ENCODE assay signal across 10 cellular contexts in the genomic region with DNA sequence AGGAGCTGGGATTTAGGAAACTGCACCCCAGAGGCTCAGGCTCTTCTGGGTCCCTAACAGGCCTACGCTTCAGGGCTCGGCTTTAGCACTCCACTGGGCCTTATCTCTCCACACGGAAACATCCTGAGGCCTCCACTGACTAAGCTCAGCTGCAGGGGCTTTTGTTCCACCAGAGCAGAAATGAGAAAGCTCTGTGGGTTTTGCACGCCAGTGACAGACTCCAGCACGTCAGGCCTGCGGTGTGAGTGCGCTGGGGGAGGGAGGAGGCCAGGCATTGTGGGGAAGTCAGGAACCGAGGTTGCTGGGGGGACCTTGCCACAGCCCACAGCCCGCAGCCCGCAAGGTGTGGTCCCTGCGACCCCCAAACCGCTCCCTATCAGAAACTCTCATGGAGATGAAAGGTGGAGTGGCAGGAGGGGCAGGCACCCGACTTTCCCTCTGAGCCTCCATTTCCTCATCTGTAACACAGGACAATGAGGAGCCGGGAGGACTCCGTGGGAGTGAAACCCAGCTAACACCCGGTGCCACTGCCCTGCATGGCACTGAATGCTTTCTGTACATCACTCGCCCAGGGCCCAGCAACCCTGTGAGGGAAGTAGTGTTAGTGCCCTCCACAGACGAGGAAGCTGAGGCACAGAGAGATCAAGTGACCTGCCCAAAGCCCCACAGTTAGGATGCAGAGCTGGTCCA.
A peak's percentile ranks its signal among the peaks of the same experiment; 100 is the strongest.
DNase-seq lines count a peak whose midpoint lies in the region; ATAC-seq, FAIRE-seq and TF ChIP-seq lines count a peak whose summit lies in the region.
"Had no signal": no experiment of that assay in that cellular context is flagged by ENCODE, and none has a peak within 500 bp of the region (broad histone marks: within the 10 kb centered on the region; RNA-seq: fewer than 3 reads in every experiment).

No MANE protein-coding gene starts in this region.

- H3K9me3 ChIP-seq in spleen (no peaks in the 10 kb centered on the region), right atrium auricular region (no peaks in the 10 kb centered on the region)

- H3K36me3 ChIP-seq in spleen: no peaks in the 10 kb centered on the region
- no peaks in the 10 kb centered on the region for H3K36me3 ChIP-seq in right atrium auricular region

- ATAC-seq in GM18858 (IDR thresholded peaks at IDR 0.05; ENCODE audit: unreplicated experiment) (peak; percentile 85), HG02623 (IDR thresholded peaks at IDR 0.05; ENCODE audit: unreplicated experiment) (peak; percentile 67), Right ventricle myocardium inferior (no peak)

- WGBS in spleen, 5 donors: 31 to 37% (median 33%) methylated on average over 4 to 18 of the region's 18 CpGs

- peaks cover 0 to 38% (median 0%) of the 10 kb centered on the region in 7 donors for H3K27me3 ChIP-seq in spleen (replicated peaks in 1 of 7)
- H3K27me3 ChIP-seq in right atrium auricular region: no peaks in the 10 kb centered on the region

- no peak overlapping the region for H3K4me3 ChIP-seq in spleen
- H3K4me3 ChIP-seq in right atrium auricular region: no peak overlapping the region

- no peak for TF ChIP-seq POLR2A in spleen (IDR thresholded peaks at IDR 0.05)

- intact Hi-C loops in spleen (cut with DNase I; ENCODE audit: low total_unique reads) (no loop called here), Right ventricle myocardium inferior (cut with DNase I) (no loop called here)

- no peak for FAIRE-seq in urothelium cell line (lab: Jason Lieb, UNC)

- H3K4me1 ChIP-seq in spleen (peaks cover 0 to 11% (median 0%) of the 10 kb centered on the region in 6 donors), right atrium auricular region (no peaks in the 10 kb centered on the region)
- H3K4me1 ChIP-seq: parathyroid adenoma had no signal

- TF ChIP-seq CTCF in spleen (IDR thresholded peaks at IDR 0.05 in 8 of 11, conservative IDR thresholded peaks at IDR 0.05 in 3 of 11) (no peak), right atrium auricular region (IDR thresholded peaks at IDR 0.05) (no peak)

- no peak overlapping the region for H3K27ac ChIP-seq in spleen
- no peak overlapping the region for H3K27ac ChIP-seq in right atrium auricular region
- H3K27ac ChIP-seq: parathyroid adenoma had no signal

- peak; percentile 38 for DNase-seq in UCSD-AML1 (lab: John Stamatoyannopoulos, UW; ENCODE audit: unreplicated experiment)
- peak; percentile 52 for DNase-seq in spleen
- DNase-seq in urothelium cell line (ENCODE audit: low spot score): no peak
- DNase-seq in right atrium auricular region (ENCODE audit: low spot score): no peak
- no peak for DNase-seq in dedifferentiated amniotic fluid mesenchymal stem cell (ENCODE audit: extremely low spot score)
- DNase-seq in Right ventricle myocardium inferior (ENCODE audit: missing footprints): no peak
- DNase-seq: NCI-H1694 had no signal

Comparison
In these comparisons a context has a peak if more than half of its experiments do, and no peak if none do; other contexts are left out.
1. DNase-seq: peak in UCSD-AML1 (single experiment) and spleen (single experiment); none in urothelium cell line (single experiment), right atrium auricular region (single experiment), dedifferentiated amniotic fluid mesenchymal stem cell (single experiment) and Right ventricle myocardium inferior (single experiment).